ENCODE assay signal across 2 cellular contexts in the genomic region with DNA sequence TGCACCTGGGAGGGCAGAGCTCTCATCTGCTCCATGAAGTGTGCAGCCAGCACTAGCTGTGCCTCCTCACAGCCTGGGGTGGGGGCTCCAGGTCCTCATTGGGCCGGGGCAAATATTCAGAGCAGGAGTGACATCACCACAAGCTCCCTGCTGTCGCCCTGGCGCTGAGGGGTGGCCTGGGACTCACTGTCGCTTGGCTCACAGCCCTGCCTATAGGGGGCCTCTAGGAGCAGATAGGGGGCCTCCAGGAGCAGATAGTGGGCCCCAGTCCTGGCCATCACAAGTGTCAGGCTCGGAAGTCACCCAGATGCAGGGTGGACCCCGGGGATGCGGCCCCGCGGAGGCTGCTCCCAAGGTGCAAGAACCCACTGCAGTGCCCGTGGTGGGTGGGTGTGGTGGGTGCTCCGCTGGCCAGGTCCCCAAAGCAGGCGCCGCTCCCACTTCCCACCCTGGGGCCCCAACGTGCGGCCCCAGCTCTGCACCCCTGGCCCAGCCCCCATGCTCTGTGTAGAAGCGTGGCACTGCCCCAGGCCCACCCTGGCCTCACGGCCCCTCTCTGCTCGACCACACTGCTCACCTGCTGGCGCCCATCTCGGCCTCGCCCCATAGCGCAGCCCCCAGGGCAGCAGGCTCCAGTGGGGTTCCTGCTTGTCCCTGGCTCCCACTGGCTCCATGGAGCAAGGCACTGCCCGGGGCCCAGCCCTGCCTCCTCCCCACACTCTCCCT.
TF ChIP-seq lines count a peak whose summit lies in the region.

No MANE protein-coding gene starts in this region.

TF ChIP-seq in GM23338, 12 proteins besides CTCF, POLR2A, EP300 and RAD21 (continues in another document):
- TF ChIP-seq ZNF462 (CRISPR knock-in tag; IDR thresholded peaks at IDR 0.05), result no peak
- TF ChIP-seq JUNB (IDR thresholded peaks at IDR 0.05; ENCODE audit: unreplicated experiment), result no peak
- TF ChIP-seq STAT1 (IDR thresholded peaks at IDR 0.05; ENCODE audit: unreplicated experiment), result no peak
- no peak for TF ChIP-seq ZNF114 (CRISPR knock-in tag; IDR thresholded peaks at IDR 0.05)
- no peak for TF ChIP-seq EZH2 (IDR thresholded peaks at IDR 0.05; ENCODE audit: low read depth, unreplicated experiment)
- no peak for TF ChIP-seq ZNF331 (CRISPR knock-in tag; IDR thresholded peaks at IDR 0.05; ENCODE audit: low read depth)
- no peak for TF ChIP-seq EZH2phosphoT487 (IDR thresholded peaks at IDR 0.05; ENCODE audit: unreplicated experiment)
- TF ChIP-seq, protein P1, sequence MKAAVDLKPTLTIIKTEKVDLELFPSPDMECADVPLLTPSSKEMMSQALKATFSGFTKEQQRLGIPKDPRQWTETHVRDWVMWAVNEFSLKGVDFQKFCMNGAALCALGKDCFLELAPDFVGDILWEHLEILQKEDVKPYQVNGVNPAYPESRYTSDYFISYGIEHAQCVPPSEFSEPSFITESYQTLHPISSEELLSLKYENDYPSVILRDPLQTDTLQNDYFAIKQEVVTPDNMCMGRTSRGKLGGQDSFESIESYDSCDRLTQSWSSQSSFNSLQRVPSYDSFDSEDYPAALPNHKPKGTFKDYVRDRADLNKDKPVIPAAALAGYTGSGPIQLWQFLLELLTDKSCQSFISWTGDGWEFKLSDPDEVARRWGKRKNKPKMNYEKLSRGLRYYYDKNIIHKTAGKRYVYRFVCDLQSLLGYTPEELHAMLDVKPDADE (IDR thresholded peaks at IDR 0.05), result no peak

TF ChIP-seq in IMR-90, 13 proteins besides CTCF, POLR2A, EP300 and RAD21:
- TF ChIP-seq, protein P2, sequence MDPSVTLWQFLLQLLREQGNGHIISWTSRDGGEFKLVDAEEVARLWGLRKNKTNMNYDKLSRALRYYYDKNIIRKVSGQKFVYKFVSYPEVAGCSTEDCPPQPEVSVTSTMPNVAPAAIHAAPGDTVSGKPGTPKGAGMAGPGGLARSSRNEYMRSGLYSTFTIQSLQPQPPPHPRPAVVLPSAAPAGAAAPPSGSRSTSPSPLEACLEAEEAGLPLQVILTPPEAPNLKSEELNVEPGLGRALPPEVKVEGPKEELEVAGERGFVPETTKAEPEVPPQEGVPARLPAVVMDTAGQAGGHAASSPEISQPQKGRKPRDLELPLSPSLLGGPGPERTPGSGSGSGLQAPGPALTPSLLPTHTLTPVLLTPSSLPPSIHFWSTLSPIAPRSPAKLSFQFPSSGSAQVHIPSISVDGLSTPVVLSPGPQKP (IDR thresholded peaks at IDR 0.05; ENCODE audit: borderline replicate concordance, low read depth, low read length), result no peak
- TF ChIP-seq MAZ (IDR thresholded peaks at IDR 0.05; ENCODE audit: borderline replicate concordance, low read depth, low read length) (no peak), FOS (IDR thresholded peaks at IDR 0.05; ENCODE audit: low read depth, low read length) (no peak), NFE2L2 (IDR thresholded peaks at IDR 0.05; ENCODE audit: low read depth, low read length) (no peak), MXI1 (IDR thresholded peaks at IDR 0.05; ENCODE audit: borderline replicate concordance, low read depth, low read length) (no peak), CEBPB (IDR thresholded peaks at IDR 0.05; ENCODE audit: low read depth, low read length) (no peak), CHD1 (IDR thresholded peaks at IDR 0.05; ENCODE audit: low read depth, low read length) (no peak), MAFK (IDR thresholded peaks at IDR 0.05; ENCODE audit: low read depth, low read length) (no peak), BHLHE40 (IDR thresholded peaks at IDR 0.05; ENCODE audit: low read depth, low read length) (no peak), SMC3 (IDR thresholded peaks at IDR 0.05; ENCODE audit: low read depth, low read length) (no peak), RFX5 (IDR thresholded peaks at IDR 0.05; ENCODE audit: low read depth, low read length) (no peak), RCOR1 (IDR thresholded peaks at IDR 0.05; ENCODE audit: insufficient replicate concordance, low read length) (no peak)
- TF ChIP-seq, protein P3, sequence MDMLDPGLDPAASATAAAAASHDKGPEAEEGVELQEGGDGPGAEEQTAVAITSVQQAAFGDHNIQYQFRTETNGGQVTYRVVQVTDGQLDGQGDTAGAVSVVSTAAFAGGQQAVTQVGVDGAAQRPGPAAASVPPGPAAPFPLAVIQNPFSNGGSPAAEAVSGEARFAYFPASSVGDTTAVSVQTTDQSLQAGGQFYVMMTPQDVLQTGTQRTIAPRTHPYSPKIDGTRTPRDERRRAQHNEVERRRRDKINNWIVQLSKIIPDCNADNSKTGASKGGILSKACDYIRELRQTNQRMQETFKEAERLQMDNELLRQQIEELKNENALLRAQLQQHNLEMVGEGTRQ (IDR thresholded peaks at IDR 0.05; ENCODE audit: low read depth, low read length), result no peak
TF ChIP-seq in IMR-90: peak in this region for 0.
